ENCODE assay signal across 8 cellular contexts in the genomic region with DNA sequence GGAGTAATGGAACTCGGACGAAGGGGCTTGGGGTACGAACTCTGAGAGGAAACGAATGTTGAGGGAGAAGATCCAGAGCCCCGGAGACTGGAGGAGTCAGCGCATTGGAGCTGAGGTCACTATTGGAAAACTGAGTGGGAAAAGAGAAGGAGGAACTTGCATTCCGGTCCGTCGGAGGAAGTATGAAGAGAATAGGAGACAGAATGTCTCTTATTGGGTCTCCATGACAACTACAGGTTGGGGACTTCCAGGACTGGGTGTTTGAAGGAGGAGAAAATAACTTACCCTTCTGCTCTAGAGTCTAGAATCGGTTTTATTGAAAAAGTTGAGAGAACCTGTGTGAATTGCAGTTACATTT. TPM values are rescaled to one million over a fixed set of nuclear protein-coding genes. Genes with fewer than 3 reads are reported as not detected.
A peak's percentile ranks its signal among the peaks of the same experiment; 100 is the strongest.
DNase-seq lines count a peak whose midpoint lies in the region; ATAC-seq, FAIRE-seq and TF ChIP-seq lines count a peak whose summit lies in the region.

No MANE protein-coding gene starts in this region.

- H3K27ac ChIP-seq in KOPT-K1 (ENCODE audit: low read depth, low read length, poor library complexity, severe bottlenecking) (peak overlapping the region; percentile 88), keratinocyte (ENCODE audit: control insufficient read depth, insufficient read depth, low read length) (peak overlapping the region; percentile 91)

- ATAC-seq in GM18909 (IDR thresholded peaks at IDR 0.05; ENCODE audit: poor library complexity, unreplicated experiment) = no peak

- DNase-seq in GM12891 (ENCODE audit: insufficient read length, low spot score) (peak; percentile 18), keratinocyte (ENCODE audit: low read depth, low spot score) (no peak), stromal cell of bone marrow (ENCODE audit: low read depth) (peak; percentile 10), NCI-H510A (lab: John Stamatoyannopoulos, UW) (no peak), anterior cingulate cortex (lab: John Stamatoyannopoulos, UW) (no peak)

- peak overlapping the region; percentile 94 to 98 (median 96) for H3K4me3 Mint-ChIP-seq in brain

- no peaks in the 10 kb centered on the region for H3K9me3 Mint-ChIP-seq in brain

- peak overlapping the region; percentile 99 to 100 (median 99) for H3K27ac Mint-ChIP-seq in brain

- peaks cover 32% of the 10 kb centered on the region for H3K79me2 ChIP-seq in keratinocyte (ENCODE audit: control insufficient read depth, insufficient read depth, low read length)

- peaks cover 14% of the 10 kb centered on the region for H3K4me1 ChIP-seq in keratinocyte (ENCODE audit: control insufficient read depth, extremely low read depth, insufficient read depth, low read length)

- TF ChIP-seq CTCF in brain (conservative IDR thresholded peaks at IDR 0.05) (no peak), keratinocyte (optimal IDR thresholded peaks at IDR 0.05 in 1 of 3, IDR thresholded peaks at IDR 0.05 in 1 of 3, conservative IDR thresholded peaks at IDR 0.05 in 1 of 3; ENCODE audit: extremely low read depth in 1 of 3, insufficient read depth in 2 of 3, low read length in 3 of 3) (no peak)

- H3K9ac ChIP-seq in keratinocyte (ENCODE audit: control insufficient read depth, extremely low read depth, insufficient read depth, low read length) = peak overlapping the region; percentile 96

- H2AFZ ChIP-seq in keratinocyte (ENCODE audit: control insufficient read depth, low read length) = peak overlapping the region; percentile 92

- H3K27me3 ChIP-seq in keratinocyte (ENCODE audit: control insufficient read depth, extremely low read depth, insufficient read depth, low read length) = no peaks in the 10 kb centered on the region

- H4K20me1 ChIP-seq in keratinocyte (ENCODE audit: control insufficient read depth, extremely low read depth, insufficient read depth, low read length) = no peaks in the 10 kb centered on the region

- peaks cover 37% of the 10 kb centered on the region for H3K4me1 Mint-ChIP-seq in brain

- no peaks in the 10 kb centered on the region for H3K9me3 ChIP-seq in KOPT-K1 (ENCODE audit: insufficient read depth, low read length, poor library complexity, severe bottlenecking)
- no peaks in the 10 kb centered on the region for H3K9me3 ChIP-seq in keratinocyte (ENCODE audit: control insufficient read depth, low read depth, low read length)

- peaks cover 38% of the 10 kb centered on the region for H3K36me3 ChIP-seq in KOPT-K1 (ENCODE audit: insufficient read depth, low read length)
- peaks cover 0 to 5% of the 10 kb centered on the region in 2 experiments for H3K36me3 ChIP-seq in keratinocyte (ENCODE audit: control insufficient read depth in 2 of 2, extremely low read depth in 1 of 2, insufficient read depth in 2 of 2, low read length in 2 of 2)

- peak overlapping the region; percentile 91 for H3K4me2 ChIP-seq in keratinocyte (ENCODE audit: control insufficient read depth, extremely low read depth, insufficient read depth, low read depth, low read length)

- H3K27me3 Mint-ChIP-seq in brain = peaks cover 13% of the 10 kb centered on the region

- H3K36me3 Mint-ChIP-seq in brain = peaks cover 47% of the 10 kb centered on the region

- dilution Hi-C loops in keratinocyte (cut with MboI; ENCODE audit: extremely low pct_ligation_motif_present, low sequenced_read_pairs) = no loop called here

- no peak for FAIRE-seq in GM12891 (lab: Jason Lieb, UNC)
- no peak for FAIRE-seq in keratinocyte (lab: Jason Lieb, UNC)

- peak overlapping the region; percentile 82 to 92 (median 83) for H3K4me3 ChIP-seq in keratinocyte (ENCODE audit: control insufficient read depth in 2 of 3, extremely low read depth in 1 of 3, insufficient read depth in 2 of 3, low read depth in 1 of 3, low read length in 3 of 3)

- no peaks in the 10 kb centered on the region for H3K9me1 ChIP-seq in keratinocyte (ENCODE audit: control insufficient read depth, extremely low read depth, insufficient read depth, low read length)

- TF ChIP-seq POLR2A in GM12891 (IDR thresholded peaks at IDR 0.05; ENCODE audit: low read depth, low read length) = no peak

TF ChIP-seq in GM12891, 5 proteins besides CTCF, POLR2A, EP300 and RAD21:
- TF ChIP-seq POU2F2 (IDR thresholded peaks at IDR 0.05; ENCODE audit: low read depth, low read length) (no peak; the same call in 1 of the 2 replicates), TAF1 (IDR thresholded peaks at IDR 0.05; ENCODE audit: low read depth, low read length) (peak; percentile 29; the same call in 1 of the 2 replicates), SPI1 (IDR thresholded peaks at IDR 0.05; ENCODE audit: low read depth, low read length) (no peak)

RNA-seq across cellular contexts. Expression of a gene that starts 0.5 kb away (rescaled TPM):
- polyA plus RNA-seq in GM12891 (2012; ENCODE audit: low read depth, missing spikeins) = 23.9 TPM
- polyA plus RNA-seq in brain (ENCODE audit: insufficient read depth, low read depth, low replicate concordance) (32.4 TPM), keratinocyte (17.3 to 32.6 TPM (median 24.5 TPM) in 3 replicates)
- 47.2 TPM for polyA plus RNA-seq in keratinocyte (2011; ENCODE audit: low read depth)
- 16.2 and 26.6 TPM in 2 replicates for polyA plus RNA-seq in keratinocyte (2011; cell fraction: cytosol; rRNA removed)
- 21.7 and 31.3 TPM in 2 replicates for polyA plus RNA-seq in keratinocyte (2011; cell fraction: nucleus; rRNA removed)
- polyA plus RNA-seq in keratinocyte (2012; ENCODE audit: low replicate concordance) = 25.4 and 32.3 TPM in 2 replicates
- 10.5 to 52.7 TPM (median 16.9 TPM) in 3 replicates for polyA minus RNA-seq in keratinocyte
- polyA minus RNA-seq in keratinocyte (2011; cell fraction: cytosol; rRNA and poly(A)+ RNA removed) = 10.9 TPM
- polyA minus RNA-seq in keratinocyte (2011; cell fraction: nucleus; rRNA and poly(A)+ RNA removed) = 10.7 and 27.8 TPM in 2 replicates

Comparison
In these comparisons a context has a peak if more than half of its experiments do, and no peak if none do; other contexts are left out.
1. DNase-seq: peak in GM12891 (single experiment) and stromal cell of bone marrow (single experiment); none in keratinocyte (single experiment), NCI-H510A (single experiment) and anterior cingulate cortex (0 of 58).